8 cellular contexts compared by ENCODE assay signal in the genomic region with DNA sequence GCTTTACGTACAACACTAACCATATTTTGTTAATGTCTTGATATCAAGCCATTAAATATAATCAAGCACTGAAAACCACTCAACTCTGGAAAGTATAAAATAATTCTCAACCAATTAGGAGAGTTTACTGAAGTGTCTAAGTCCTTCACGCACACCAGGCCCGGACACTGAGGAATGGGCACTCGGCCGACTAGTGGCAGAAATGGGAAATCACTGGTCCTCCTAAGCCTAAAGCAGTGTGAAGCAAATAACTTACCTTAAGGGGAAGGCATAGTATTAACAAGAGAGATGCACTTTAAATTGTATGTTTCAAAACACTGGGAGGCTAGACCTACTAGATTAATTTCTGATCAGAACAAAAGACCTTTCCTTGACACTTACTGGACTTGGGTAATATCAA. TPM values are rescaled to one million over a fixed set of nuclear protein-coding genes. Genes with fewer than 3 reads are reported as not detected.
A peak's percentile ranks its signal among the peaks of the same experiment; 100 is the strongest.
DNase-seq lines count a peak whose midpoint lies in the region; TF ChIP-seq lines count a peak whose summit lies in the region.
"Had no signal": no experiment of that assay in that cellular context is flagged by ENCODE, and none has a peak within 500 bp of the region (broad histone marks: within the 10 kb centered on the region; RNA-seq: fewer than 3 reads in every experiment).

No MANE protein-coding gene starts in this region.

- TF ChIP-seq CTCF in GM12874 (IDR thresholded peaks at IDR 0.05; ENCODE audit: insufficient read depth, low read depth, low read length), result peak; percentile 46; the same call in 1 of the 2 replicates
- TF ChIP-seq CTCF in esophagus squamous epithelium (IDR thresholded peaks at IDR 0.05), result peak in 4 of 6 experiments; percentile 11 to 39 (median 32)
- TF ChIP-seq CTCF in osteocyte (IDR thresholded peaks at IDR 0.05), result peak; percentile 50

- intact Hi-C loops in esophagus squamous epithelium (cut with DNase I), result no loop called here

- H3K27ac ChIP-seq in esophagus squamous epithelium, result no peak overlapping the region

- H3K36me3 ChIP-seq in esophagus squamous epithelium, result peaks cover 0 to 5% (median 0%) of the 10 kb centered on the region in 3 donors

- no peak overlapping the region for H3K4me3 ChIP-seq in esophagus squamous epithelium

- no peaks in the 10 kb centered on the region for H3K27me3 Mint-ChIP-seq in osteocyte (ENCODE audit: unreplicated experiment)
- H3K27me3 Mint-ChIP-seq in immature natural killer cell (ENCODE audit: low read depth in 3 of 3), result no peaks in the 10 kb centered on the region
- H3K27me3 Mint-ChIP-seq: naive thymus-derived CD8-positive, alpha-beta T cell had no signal

- WGBS in esophagus squamous epithelium, 2 donors, result 69 to 78% methylated on average over 5 of the region's 5 CpGs

- no peak overlapping the region for H3K27ac Mint-ChIP-seq in osteocyte (ENCODE audit: unreplicated experiment)
- no peak overlapping the region for H3K27ac Mint-ChIP-seq in immature natural killer cell
- H3K27ac Mint-ChIP-seq: naive thymus-derived CD8-positive, alpha-beta T cell had no signal

- H3K9me3 ChIP-seq in esophagus squamous epithelium, result no peaks in the 10 kb centered on the region

- H3K4me1 Mint-ChIP-seq in osteocyte (ENCODE audit: unreplicated experiment) (peaks cover 22% of the 10 kb centered on the region), immature natural killer cell (peaks cover 3 to 18% of the 10 kb centered on the region in 2 donors)

- no peaks in the 10 kb centered on the region for H3K27me3 ChIP-seq in esophagus squamous epithelium

- no peaks in the 10 kb centered on the region for H3K4me1 ChIP-seq in esophagus squamous epithelium

- H3K9me3 Mint-ChIP-seq in osteocyte (ENCODE audit: unreplicated experiment), result peaks cover 4% of the 10 kb centered on the region
- H3K9me3 Mint-ChIP-seq in immature natural killer cell, result no peaks in the 10 kb centered on the region
- H3K9me3 Mint-ChIP-seq: naive thymus-derived CD8-positive, alpha-beta T cell had no signal

- H3K4me3 Mint-ChIP-seq in osteocyte (ENCODE audit: unreplicated experiment) (no peak overlapping the region), immature natural killer cell (no peak overlapping the region)
- H3K4me3 Mint-ChIP-seq: naive thymus-derived CD8-positive, alpha-beta T cell had no signal

- peak; percentile 26 for DNase-seq in NAMALWA (ENCODE audit: low spot score)
- DNase-seq in esophagus squamous epithelium (lab: John Stamatoyannopoulos, UW), result no peak
- no peak for DNase-seq in osteocyte (ENCODE audit: extremely low spot score, unreplicated experiment)
- DNase-seq in NCI-H2029 treated with DMSO at 0.1 percent for 48 hours (lab: John Stamatoyannopoulos, UW), result no peak
- no peak for DNase-seq in immature natural killer cell
- no peak for DNase-seq in mesenteric fat pad (ENCODE audit: low spot score)
- DNase-seq: naive thymus-derived CD8-positive, alpha-beta T cell had no signal

- H3K36me3 Mint-ChIP-seq in osteocyte (ENCODE audit: unreplicated experiment), result peaks cover 6% of the 10 kb centered on the region
- H3K36me3 Mint-ChIP-seq in immature natural killer cell, result peaks cover 0 to 5% (median 0%) of the 10 kb centered on the region in 3 donors

- no peak for TF ChIP-seq POLR2A in esophagus squamous epithelium (IDR thresholded peaks at IDR 0.05)

RNA-seq across cellular contexts. Expression of a gene that starts 45.7 kb away (rescaled TPM):
- total RNA-seq in esophagus squamous epithelium (10 to 100 TPM in 3 of 4 donors, 1 to 10 TPM in 1; 9.7 to 15.8 (median 14.6) TPM), osteocyte (12.5 and 13.8 TPM in 2 replicates), mesenteric fat pad (17.3 TPM)
- 10 to 100 TPM; 11.4 to 15.3 (median 14.2) TPM for polyA plus RNA-seq in immature natural killer cell

RNA-seq across cellular contexts. Expression of a gene that starts 45.9 kb away (rescaled TPM):
- 10 to 100 TPM in 3 of 4 donors, 1 to 10 TPM in 1; 8.8 to 25.0 (median 14.2) TPM for total RNA-seq in esophagus squamous epithelium
- total RNA-seq in osteocyte, result 31.0 and 34.3 TPM in 2 replicates
- polyA plus RNA-seq in immature natural killer cell, result 10 to 100 TPM; 24.2 to 49.7 (median 42.4) TPM
- 23.2 TPM for total RNA-seq in mesenteric fat pad
